In the genomic region with DNA sequence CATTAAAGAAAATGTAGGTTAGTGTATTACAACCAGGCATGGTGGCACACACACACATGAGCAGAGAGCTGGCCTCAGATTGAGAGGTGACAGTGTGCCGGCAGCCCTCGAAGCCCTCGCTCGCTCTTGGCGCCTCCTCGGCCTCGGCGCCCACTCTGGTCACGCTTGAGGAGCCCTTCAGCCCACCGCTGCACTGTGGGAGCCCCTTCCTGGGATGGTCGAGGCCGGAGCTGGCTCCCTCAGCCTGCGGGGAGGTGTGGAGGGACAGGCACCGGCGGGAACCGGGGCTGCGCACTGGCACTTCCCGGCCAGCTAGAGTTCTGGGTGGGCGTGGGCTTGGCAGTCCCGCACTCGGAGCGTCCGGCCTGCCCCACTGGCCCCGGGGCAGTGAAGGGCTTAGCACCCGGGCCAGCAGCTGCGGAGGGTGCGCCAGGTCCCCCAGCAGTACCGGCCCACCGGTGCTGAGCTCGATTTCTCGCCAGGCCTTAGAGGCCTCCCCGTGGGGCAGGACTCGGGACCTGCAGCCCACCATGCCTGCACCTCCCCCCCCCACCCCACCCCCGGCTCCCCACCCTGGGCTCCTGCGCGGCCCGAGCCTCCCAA, we compare ENCODE assay signal across 25 cellular contexts.
"Had no signal": no experiment of that assay in that cellular context is flagged by ENCODE, and none has a peak within 500 bp of the region (broad histone marks: within the 10 kb centered on the region; RNA-seq: fewer than 3 reads in every experiment).

No MANE protein-coding gene starts in this region.

- H3K36me3 ChIP-seq: brain microvascular endothelial cell, WERI-Rb-1 had no signal

- DNase-seq: activated B cell treated with CpG ODN at 0.5 μM for 24 hours; activated CD4-positive, alpha-beta memory T cell treated with anti-CD3 and anti-CD28 coated beads for 36 hours; activated CD4-positive, alpha-beta T cell treated with anti-CD3 and anti-CD28 coated beads for 36 hours; activated CD4-positive, alpha-beta T cell treated with anti-CD3 and anti-CD28 coated beads, Interleukin-2, amount 10 ng/mL, durations not matched to agents 24 days and 14 days; activated CD8-positive, alpha-beta memory T cell treated with anti-CD3 and anti-CD28 coated beads, Interleukin-2, amount 10 ng/mL, durations not matched to agents 7 days and 5 days; activated CD8-positive, alpha-beta memory T cell treated with anti-CD3 and anti-CD28 coated beads, Interleukin-2, amount 50 U/mL, for 4 hours; activated CD8-positive, alpha-beta T cell treated with anti-CD3 and anti-CD28 coated beads, Interleukin-2, amount 10 ng/mL, durations not matched to agents 7 days and 5 days; activated effector memory CD4-positive, alpha-beta T cell treated with anti-CD3 and anti-CD28 coated beads, Interleukin-2, amount 50 U/mL, for 16 hours; activated naive CD4-positive, alpha-beta T cell treated with anti-CD3 and anti-CD28 coated beads, Interleukin-2, amount 50 U/mL, for 16 hours; activated naive CD4-positive, alpha-beta T cell treated with Interleukin-2 at 50 U/mL for 16 hours; activated T-cell treated with anti-CD3 and anti-CD28 coated beads, Interleukin-2, amount 50 U/mL, for 1 hour; activated T-cell treated with anti-CD3 and anti-CD28 coated beads, Interleukin-2, amount 50 U/mL, for 48 hours; amniotic stem cell; anterior cingulate cortex; brain microvascular endothelial cell; caudate nucleus; cortex of kidney; dermis blood vessel endothelial cell; effector CD8-positive, alpha-beta T cell; foreskin fibroblast; head of caudate nucleus; T-helper 17 cell; T1000; WERI-Rb-1 had no signal

- H3K27ac ChIP-seq: brain microvascular endothelial cell, epithelial cell of prostate, WERI-Rb-1 had no signal
